Comparison of ENCODE assay signal across 31 cellular contexts in genomic region chr4:157025898-157026297, GRCh38.
"Had no signal": no experiment of that assay in that cellular context is flagged by ENCODE, and none has a peak within 500 bp of the region (broad histone marks: within the 10 kb centered on the region; RNA-seq: fewer than 3 reads in every experiment).

No MANE protein-coding gene starts in this region.

- DNase-seq: Kasumi-1, KG1, MG63, MV-4-11, NCI-H1092, NCI-H1105, NCI-H1417 treated with DMSO at 0.1 percent for 48 hours, NCI-H1436 treated with DMSO at 0.1 percent for 48 hours, NCI-H1694 treated with DMSO at 0.1 percent for 48 hours, NCI-H187 treated with DMSO at 0.1 percent for 48 hours, NCI-H2029, NCI-H2081, NCI-H2171, NCI-H226, NCI-H446 treated with DMSO at 0.1 percent for 48 hours, NCI-H510A, NCI-H524, NCI-H526, NCI-H69, NCI-H748 treated with DMSO at 0.1 percent for 48 hours, NCI-H82, PC-3, Peyer's patch, SHP77, SIG-M5, SJCRH30, T-cell had no signal

- H3K27me3 ChIP-seq: MG63, Peyer's patch, SJCRH30 had no signal

- H3K4me3 ChIP-seq: MG63, Peyer's patch, SJCRH30, SK-N-MC had no signal

- H3K4me1 ChIP-seq: Peyer's patch, SJCRH30 had no signal

- H3K36me3 ChIP-seq: MG63, Peyer's patch, SJCRH30 had no signal

- H3K9me3 ChIP-seq: Peyer's patch, SJCRH30 had no signal

- H3K27ac ChIP-seq: Peyer's patch, RWPE1, SJCRH30, SK-N-MC had no signal

- ATAC-seq: PC-3, Right ventricle myocardium inferior, SK-N-SH treated with all-trans-retinoic acid at 6 μM for 48 hours, T-cell had no signal
